Comparison of ENCODE assay signal across 8 cellular contexts in the genomic region with DNA sequence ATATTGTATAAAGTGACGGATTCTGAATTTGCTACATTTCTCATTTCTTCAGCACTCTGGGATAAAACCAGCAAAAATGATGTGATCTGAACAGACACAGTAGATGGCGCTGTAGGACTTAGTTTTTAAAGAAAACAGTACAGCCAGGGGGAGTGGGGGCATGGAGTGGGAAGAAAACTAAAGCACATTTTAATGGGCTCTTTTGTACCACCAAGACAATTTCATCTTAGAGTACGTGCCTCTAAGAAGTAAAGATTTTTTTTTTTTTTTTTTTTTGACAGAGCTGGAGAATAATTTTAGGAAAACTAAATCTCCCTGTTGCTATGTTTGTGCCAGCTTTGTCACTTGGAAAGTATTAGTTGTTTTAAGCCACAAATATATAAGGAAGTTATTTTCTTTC.
DNase-seq lines count a peak whose midpoint lies in the region; ATAC-seq, FAIRE-seq and TF ChIP-seq lines count a peak whose summit lies in the region.

No MANE protein-coding gene starts in this region.

- no peaks in the 10 kb centered on the region for H3K36me3 ChIP-seq in breast epithelium
- no peaks in the 10 kb centered on the region for H3K36me3 ChIP-seq in keratinocyte (ENCODE audit: control insufficient read depth in 2 of 2, extremely low read depth in 1 of 2, insufficient read depth in 2 of 2, low read length in 2 of 2)

- no peaks in the 10 kb centered on the region for H3K9me3 ChIP-seq in breast epithelium
- H3K9me3 ChIP-seq in keratinocyte (ENCODE audit: control insufficient read depth, low read depth, low read length): no peaks in the 10 kb centered on the region

- FAIRE-seq in keratinocyte (lab: Jason Lieb, UNC): no peak

- no peak for TF ChIP-seq POLR2A in breast epithelium (IDR thresholded peaks at IDR 0.05)

- no peak for ATAC-seq in GM21360 (IDR thresholded peaks at IDR 0.05; ENCODE audit: unreplicated experiment)

- no peaks in the 10 kb centered on the region for H4K20me1 ChIP-seq in keratinocyte (ENCODE audit: control insufficient read depth, extremely low read depth, insufficient read depth, low read length)

- intact Hi-C loops in breast epithelium (cut with DNase I; ENCODE audit: low total_unique reads): no loop called here

- in situ Hi-C loops in SK-MEL-5 (cut with HindIII; ENCODE audit: low pct_unique_long_range_greater_than_20kb, low sequenced_read_pairs): no loop called here

- peak overlapping the region; percentile 59 to 77 for H3K27ac ChIP-seq in breast epithelium
- H3K27ac ChIP-seq in keratinocyte (ENCODE audit: control insufficient read depth, insufficient read depth, low read length): no peak overlapping the region

- no peak overlapping the region for H2AFZ ChIP-seq in keratinocyte (ENCODE audit: control insufficient read depth, low read length)

- TF ChIP-seq CTCF in breast epithelium (IDR thresholded peaks at IDR 0.05) (peak; percentile 90 to 93 (median 92)), keratinocyte (optimal IDR thresholded peaks at IDR 0.05 in 1 of 3, IDR thresholded peaks at IDR 0.05 in 1 of 3, conservative IDR thresholded peaks at IDR 0.05 in 1 of 3; ENCODE audit: extremely low read depth in 1 of 3, insufficient read depth in 2 of 3, low read length in 3 of 3) (peak; percentile 56 to 71 (median 57))

- dilution Hi-C loops in keratinocyte (cut with MboI; ENCODE audit: extremely low pct_ligation_motif_present, low sequenced_read_pairs): no loop called here

- H3K4me2 ChIP-seq in keratinocyte (ENCODE audit: control insufficient read depth, extremely low read depth, insufficient read depth, low read depth, low read length): no peak overlapping the region

- peak; percentile 12 for DNase-seq in NK-92 treated with Interleukin-12 subunit alpha and Interleukin-12 subunit beta, amount 100 ng/mL, for 24 hours (lab: John Stamatoyannopoulos, UW)
- DNase-seq in NK-92 (lab: John Stamatoyannopoulos, UW; ENCODE audit: unreplicated experiment): no peak
- peak; percentile 56 for DNase-seq in NCI-H1048 (lab: John Stamatoyannopoulos, UW)
- DNase-seq in SK-MEL-5 (ENCODE audit: low read depth, low spot score): peak; percentile 86
- DNase-seq in breast epithelium (ENCODE audit: low spot score in 2 of 2): peak; percentile 58 to 69
- DNase-seq in keratinocyte (ENCODE audit: low read depth, low spot score): no peak
- peak; percentile 13 for DNase-seq in stimulated activated CD4-positive, alpha-beta T cell treated with anti-CD3 and anti-CD28 coated beads, Interleukin-1b, Interleukin-23, amount 100 ng/mL, for 48 hours

- H3K9me1 ChIP-seq in keratinocyte (ENCODE audit: control insufficient read depth, extremely low read depth, insufficient read depth, low read length): no peaks in the 10 kb centered on the region

- no peak overlapping the region for H3K9ac ChIP-seq in keratinocyte (ENCODE audit: control insufficient read depth, extremely low read depth, insufficient read depth, low read length)

- H3K4me3 ChIP-seq in breast epithelium: no peak overlapping the region
- H3K4me3 ChIP-seq in keratinocyte (ENCODE audit: control insufficient read depth in 2 of 3, extremely low read depth in 1 of 3, insufficient read depth in 2 of 3, low read depth in 1 of 3, low read length in 3 of 3): no peak overlapping the region

- no peaks in the 10 kb centered on the region for H3K27me3 ChIP-seq in breast epithelium
- H3K27me3 ChIP-seq in keratinocyte (ENCODE audit: control insufficient read depth, extremely low read depth, insufficient read depth, low read length): no peaks in the 10 kb centered on the region

- peaks cover 9 to 26% of the 10 kb centered on the region in 2 donors for H3K4me1 ChIP-seq in breast epithelium
- H3K4me1 ChIP-seq in keratinocyte (ENCODE audit: control insufficient read depth, extremely low read depth, insufficient read depth, low read length): peaks cover 18% of the 10 kb centered on the region

- H3K79me2 ChIP-seq in keratinocyte (ENCODE audit: control insufficient read depth, insufficient read depth, low read length): no peaks in the 10 kb centered on the region

Comparison
In these comparisons a context has a peak if more than half of its experiments do, and no peak if none do; other contexts are left out.
1. DNase-seq: peak in NK-92 treated with Interleukin-12 subunit alpha and Interleukin-12 subunit beta, amount 100 ng/mL, for 24 hours (single experiment), NCI-H1048 (single experiment), SK-MEL-5 (single experiment), breast epithelium (2 of 2) and stimulated activated CD4-positive, alpha-beta T cell treated with anti-CD3 and anti-CD28 coated beads, Interleukin-1b, Interleukin-23, amount 100 ng/mL, for 48 hours (single experiment); none in NK-92 (single experiment) and keratinocyte (single experiment).